ENCODE assay signal across 12 cellular contexts in genomic region chr10:98463976-98464754, GRCh38.
"Had no signal": no experiment of that assay in that cellular context is flagged by ENCODE, and none has a peak within 500 bp of the region (broad histone marks: within the 10 kb centered on the region; RNA-seq: fewer than 3 reads in every experiment).

No MANE protein-coding gene starts in this region.

- H3K9me3 ChIP-seq: thyroid gland had no signal

- H3K9me3 Mint-ChIP-seq: activated B cell treated with CpG ODN at 0.5 μM for 24 hours; activated naive CD4-positive, alpha-beta T cell treated with anti-CD3 and anti-CD28 coated beads, Interleukin-2, amount 50 U/mL, for 72 hours; activated T-cell treated with anti-CD3 and anti-CD28 coated beads, Interleukin-2, amount 50 U/mL, for 4 hours; memory B cell had no signal

- H3K27me3 Mint-ChIP-seq: activated CD8-positive, alpha-beta memory T cell treated with anti-CD3 and anti-CD28 coated beads, Interleukin-2, amount 10 ng/mL, durations not matched to agents 7 days and 5 days had no signal

- H3K4me3 ChIP-seq: thyroid gland had no signal

- H3K4me3 Mint-ChIP-seq: activated B cell treated with CpG ODN at 0.5 μM for 24 hours; activated CD8-positive, alpha-beta memory T cell treated with anti-CD3 and anti-CD28 coated beads, Interleukin-2, amount 10 ng/mL, durations not matched to agents 7 days and 5 days; activated T-cell treated with anti-CD3 and anti-CD28 coated beads, Interleukin-2, amount 50 U/mL, for 4 hours; memory B cell had no signal

- H3K36me3 Mint-ChIP-seq: activated CD8-positive, alpha-beta memory T cell treated with anti-CD3 and anti-CD28 coated beads, Interleukin-2, amount 10 ng/mL, durations not matched to agents 7 days and 5 days; activated naive CD4-positive, alpha-beta T cell treated with anti-CD3 and anti-CD28 coated beads, Interleukin-2, amount 50 U/mL, for 72 hours; memory B cell had no signal

- H3K36me3 ChIP-seq: brain microvascular endothelial cell, thyroid gland had no signal

- H3K27me3 ChIP-seq: brain microvascular endothelial cell, thyroid gland had no signal

- H3K27ac Mint-ChIP-seq: activated B cell treated with CpG ODN at 0.5 μM for 24 hours; activated CD8-positive, alpha-beta memory T cell treated with anti-CD3 and anti-CD28 coated beads, Interleukin-2, amount 10 ng/mL, durations not matched to agents 7 days and 5 days; activated naive CD4-positive, alpha-beta T cell treated with anti-CD3 and anti-CD28 coated beads, Interleukin-2, amount 50 U/mL, for 72 hours; memory B cell had no signal

- DNase-seq: activated B cell treated with CpG ODN at 0.5 μM for 24 hours; activated CD8-positive, alpha-beta memory T cell treated with anti-CD3 and anti-CD28 coated beads, Interleukin-2, amount 10 ng/mL, durations not matched to agents 7 days and 5 days; activated effector memory CD4-positive, alpha-beta T cell treated with anti-CD3 and anti-CD28 coated beads, Interleukin-2, amount 50 U/mL, for 16 hours; activated T-cell treated with anti-CD3 and anti-CD28 coated beads, Interleukin-2, amount 50 U/mL, for 4 hours; brain microvascular endothelial cell; stimulated activated CD4-positive, alpha-beta T cell treated with anti-CD3 and anti-CD28 coated beads, Interleukin-15, amount 100 ng/mL, for 24 hours; stimulated activated CD4-positive, alpha-beta T cell treated with anti-CD3 and anti-CD28 coated beads, Interleukin-4, amount 100 ng/mL, for 24 hours; SW 1271; thyroid gland had no signal

- H3K27ac ChIP-seq: brain microvascular endothelial cell, thyroid gland had no signal

- ATAC-seq: activated CD8-positive, alpha-beta memory T cell treated with anti-CD3 and anti-CD28 coated beads, Interleukin-2, amount 10 ng/mL, durations not matched to agents 7 days and 5 days; activated naive CD4-positive, alpha-beta T cell treated with anti-CD3 and anti-CD28 coated beads, Interleukin-2, amount 50 U/mL, for 72 hours; activated T-cell treated with anti-CD3 and anti-CD28 coated beads, Interleukin-2, amount 50 U/mL, for 4 hours; esophagus mucosa had no signal
